1 cellular context compared by ENCODE assay signal in genomic region chr12:6962285-6963015, GRCh38.
TF ChIP-seq lines count a peak whose summit lies in the region.

No MANE protein-coding gene starts in this region.

TF ChIP-seq in K562, 482 proteins besides CTCF, POLR2A, EP300 and RAD21 (continues in another document):
- no peak for TF ChIP-seq ZHX1 (conservative IDR thresholded peaks at IDR 0.05; ENCODE audit: low read length)
- no peak for TF ChIP-seq MAFF (IDR thresholded peaks at IDR 0.05; ENCODE audit: low read length)
- no peak for TF ChIP-seq TRIM28 (IDR thresholded peaks at IDR 0.05)
- TF ChIP-seq EHMT2 (IDR thresholded peaks at IDR 0.05): no peak
- no peak for TF ChIP-seq POLR2B (IDR thresholded peaks at IDR 0.05; ENCODE audit: low read depth, partially characterized antibody)
- TF ChIP-seq ZFX (CRISPR knock-in tag; IDR thresholded peaks at IDR 0.05): 0 out of 2 replicates have a peak, but pooled peaks have one; percentile 5
- no peak for TF ChIP-seq KAT2B (IDR thresholded peaks at IDR 0.05; ENCODE audit: low read depth, low read length)
- TF ChIP-seq GABPA (tag; conservative IDR thresholded peaks at IDR 0.05; ENCODE audit: low read depth): peak; percentile 59; the same call in 1 of the 2 replicates
- TF ChIP-seq ZNF121 (CRISPR knock-in tag; conservative IDR thresholded peaks at IDR 0.05): no peak
- no peak for TF ChIP-seq NR2C2 (CRISPR knock-in tag; IDR thresholded peaks at IDR 0.05)
- TF ChIP-seq NR2C2 (tag; IDR thresholded peaks at IDR 0.05): no peak
- no peak for TF ChIP-seq SMC3 (conservative IDR thresholded peaks at IDR 0.05; ENCODE audit: insufficient read depth, low read depth, low read length)
- TF ChIP-seq RHOXF2B (CRISPR knock-in tag; conservative IDR thresholded peaks at IDR 0.05): no peak
- TF ChIP-seq TCF15 (CRISPR knock-in tag; IDR thresholded peaks at IDR 0.05): no peak
- no peak for TF ChIP-seq CREB1 (IDR thresholded peaks at IDR 0.05)
- TF ChIP-seq CREB1 (CRISPR knock-in tag; IDR thresholded peaks at IDR 0.05): no peak
- no peak for TF ChIP-seq PURB (CRISPR knock-in tag; IDR thresholded peaks at IDR 0.05; ENCODE audit: low read depth)
- peak; percentile 92 for TF ChIP-seq CEBPB (tag; IDR thresholded peaks at IDR 0.05)
- no peak for TF ChIP-seq HNRNPLL (IDR thresholded peaks at IDR 0.05; ENCODE audit: low read depth, low read length, poor library complexity, severe bottlenecking)
- no peak for TF ChIP-seq GTF2A2 (tag; IDR thresholded peaks at IDR 0.05)
- TF ChIP-seq ZNF57 (CRISPR knock-in tag; IDR thresholded peaks at IDR 0.05): no peak
- no peak for TF ChIP-seq NFE2L1 (tag; IDR thresholded peaks at IDR 0.05; ENCODE audit: borderline replicate concordance, low read depth)
- 0 out of 4 replicates have a peak, but pooled peaks of 1 of the 2 experiments have one; percentile 2 for TF ChIP-seq MAZ (CRISPR knock-in tag; conservative IDR thresholded peaks at IDR 0.05 in 1 of 2, IDR thresholded peaks at IDR 0.05 in 1 of 2)
- TF ChIP-seq MCM3 (IDR thresholded peaks at IDR 0.05): no peak
- TF ChIP-seq CHD1 (IDR thresholded peaks at IDR 0.05; ENCODE audit: low read length): no peak
- TF ChIP-seq TOE1 (IDR thresholded peaks at IDR 0.05; ENCODE audit: borderline replicate concordance): no peak
- TF ChIP-seq TOE1 (CRISPR knock-in tag; IDR thresholded peaks at IDR 0.05; ENCODE audit: borderline replicate concordance, low read depth): 0 out of 2 replicates have a peak, but pooled peaks have one; percentile 2
- TF ChIP-seq U2AF2 (optimal IDR thresholded peaks at IDR 0.05; ENCODE audit: low read depth, low read length): no peak
- 0 out of 2 replicates have a peak, but pooled peaks have one; percentile 2 for TF ChIP-seq CTBP1 (IDR thresholded peaks at IDR 0.05; ENCODE audit: borderline replicate concordance)
- TF ChIP-seq TRIM25 (IDR thresholded peaks at IDR 0.05; ENCODE audit: borderline replicate concordance): no peak
- no peak for TF ChIP-seq IFI16 (CRISPR knock-in tag; IDR thresholded peaks at IDR 0.05)
- peak; percentile 6; the same call in 1 of the 2 replicates for TF ChIP-seq RBFOX2 (IDR thresholded peaks at IDR 0.05; ENCODE audit: low read depth, low read length)
- TF ChIP-seq ZC3H11A (IDR thresholded peaks at IDR 0.05; ENCODE audit: low read depth, low read length): no peak
- no peak for TF ChIP-seq ASH1L (IDR thresholded peaks at IDR 0.05; ENCODE audit: borderline replicate concordance, low read depth, partially characterized antibody)
- 0 out of 2 replicates have a peak, but pooled peaks have one; percentile 43 for TF ChIP-seq ZNF592 (IDR thresholded peaks at IDR 0.05)
- TF ChIP-seq CREBBP (IDR thresholded peaks at IDR 0.05; ENCODE audit: low read depth, low read length): no peak
- no peak for TF ChIP-seq MIER1 (IDR thresholded peaks at IDR 0.05; ENCODE audit: low read depth)
- TF ChIP-seq KAT8 (IDR thresholded peaks at IDR 0.05; ENCODE audit: low read depth): no peak
- TF ChIP-seq ZKSCAN3 (CRISPR knock-in tag; IDR thresholded peaks at IDR 0.05): no peak
- TF ChIP-seq AFF4 (CRISPR knock-in tag; IDR thresholded peaks at IDR 0.05): no peak
- no peak for TF ChIP-seq MYC (IDR thresholded peaks at IDR 0.05; ENCODE audit: low read depth, low read length)
- TF ChIP-seq MYC (CRISPR knock-in tag; IDR thresholded peaks at IDR 0.05; ENCODE audit: borderline replicate concordance, low read depth): no peak
- TF ChIP-seq TSHZ1 (CRISPR knock-in tag; IDR thresholded peaks at IDR 0.05): no peak
- no peak for TF ChIP-seq HMG20A (CRISPR knock-in tag; conservative IDR thresholded peaks at IDR 0.05)
- TF ChIP-seq BCLAF1 (IDR thresholded peaks at IDR 0.05; ENCODE audit: borderline replicate concordance in 1 of 2, control insufficient read depth in 1 of 2, low read depth in 2 of 2, low read length in 1 of 2): no peak
- TF ChIP-seq ZC3H4 (CRISPR knock-in tag; IDR thresholded peaks at IDR 0.05; ENCODE audit: borderline replicate concordance): no peak
- no peak for TF ChIP-seq ID3 (CRISPR knock-in tag; IDR thresholded peaks at IDR 0.05)
- TF ChIP-seq ID3 (tag; IDR thresholded peaks at IDR 0.05): peak; percentile 42; the same call in 1 of the 2 replicates
